23 cellular contexts compared by ENCODE assay signal in the genomic region with DNA sequence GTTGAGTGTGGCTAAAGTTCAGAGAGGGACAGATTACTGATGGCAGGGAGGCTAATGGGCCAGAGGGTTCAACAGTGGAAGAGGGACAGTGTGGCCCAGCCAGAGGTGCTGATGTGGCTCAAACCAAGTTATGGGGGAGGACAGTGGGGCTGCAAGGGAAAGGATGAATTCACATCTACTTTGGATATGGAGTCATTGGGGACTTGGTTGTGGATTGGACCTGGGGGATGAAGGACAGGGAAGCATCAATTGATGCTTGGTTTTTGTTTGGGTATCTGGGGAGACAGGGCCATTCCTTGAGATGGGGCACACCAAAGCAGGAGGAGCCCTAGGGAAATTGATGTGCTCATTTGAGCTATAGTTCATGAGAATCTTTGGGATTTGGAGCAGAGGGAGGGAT. TPM values are rescaled to one million over a fixed set of nuclear protein-coding genes. Genes with fewer than 3 reads are reported as not detected.
DNase-seq lines count a peak whose midpoint lies in the region; ATAC-seq, FAIRE-seq and TF ChIP-seq lines count a peak whose summit lies in the region.
"Had no signal": no experiment of that assay in that cellular context is flagged by ENCODE, and none has a peak within 500 bp of the region (broad histone marks: within the 10 kb centered on the region; RNA-seq: fewer than 3 reads in every experiment).

No MANE protein-coding gene starts in this region.

- in situ Hi-C loops in K562 (cut with MboI), result no loop called here

- intact Hi-C loops in Right ventricle myocardium inferior (cut with DNase I) (no loop called here), heart right ventricle (cut with DNase I) (no loop called here), K562 (cut with micrococcal nuclease) (no loop called here)

- H3K27ac Mint-ChIP-seq in endothelial cell (ENCODE audit: unreplicated experiment), result peak overlapping the region; percentile 16
- no peak overlapping the region for H3K27ac Mint-ChIP-seq in neural progenitor cell
- H3K27ac Mint-ChIP-seq: CD8-positive, alpha-beta T cell; GM23338 had no signal

- FAIRE-seq in K562 (lab: Jason Lieb, UNC) (no peak), frontal cortex (lab: Jason Lieb, UNC) (no peak)
- FAIRE-seq: G401.6, GM12891, GM19239, HTR-8/SVneo had no signal

- H3K36me3 ChIP-seq in heart right ventricle (no peaks in the 10 kb centered on the region), K562 (ENCODE audit: control insufficient read depth, insufficient read depth, low read length) (no peaks in the 10 kb centered on the region), neural progenitor cell (no peaks in the 10 kb centered on the region)
- H3K36me3 ChIP-seq: BLaER1 had no signal

- TF ChIP-seq EP300 in K562 (IDR thresholded peaks at IDR 0.05; ENCODE audit: low read length), result no peak

- no peak for TF ChIP-seq RAD21 in K562 (CRISPR knock-in tag; conservative IDR thresholded peaks at IDR 0.05 in 1 of 2, IDR thresholded peaks at IDR 0.05 in 1 of 2)

- peaks cover 6 to 69% (median 36%) of the 10 kb centered on the region in 9 donors for H3K4me1 ChIP-seq in heart right ventricle
- H3K4me1 ChIP-seq in K562 (replicated peaks in 1 of 2; ENCODE audit: control insufficient read depth in 2 of 2, insufficient read depth in 2 of 2, low read length in 2 of 2), result peaks cover 3 to 16% of the 10 kb centered on the region in 2 experiments; a peak in 1 of 5 replicates
- H3K4me1 ChIP-seq in neural progenitor cell, result peaks cover 61% of the 10 kb centered on the region

- peaks cover 47% of the 10 kb centered on the region for H3F3A ChIP-seq in neural progenitor cell (ENCODE audit: low read depth)

- no peak overlapping the region for H2AFZ ChIP-seq in K562 (ENCODE audit: low read depth, low read length)
- no peak overlapping the region for H2AFZ ChIP-seq in neural progenitor cell (replicated peaks)
- H2AFZ ChIP-seq: GM23338 had no signal

- H3K4me2 ChIP-seq in K562 (ENCODE audit: insufficient read depth, low read length) (no peak overlapping the region), neural progenitor cell (no peak overlapping the region)

- no peaks in the 10 kb centered on the region for H3K79me2 ChIP-seq in K562 (ENCODE audit: control insufficient read depth, insufficient read depth, low read length)
- no peaks in the 10 kb centered on the region for H3K79me2 ChIP-seq in neural progenitor cell (ENCODE audit: low read depth)

- no peaks in the 10 kb centered on the region for H3K9me3 Mint-ChIP-seq in endothelial cell (ENCODE audit: unreplicated experiment)
- peaks cover 5% of the 10 kb centered on the region for H3K9me3 Mint-ChIP-seq in neural progenitor cell
- H3K9me3 Mint-ChIP-seq: CD8-positive, alpha-beta T cell; GM23338 had no signal

- no peak for ATAC-seq in Right ventricle myocardium inferior
- no peak for ATAC-seq in heart right ventricle
- no peak for ATAC-seq in K562
- ATAC-seq in HG03025 (IDR thresholded peaks at IDR 0.05; ENCODE audit: low FRiP score, unreplicated experiment), result no peak
- ATAC-seq in HG03045 (IDR thresholded peaks at IDR 0.05; ENCODE audit: unreplicated experiment), result no peak
- ATAC-seq: CD8-positive, alpha-beta T cell; GM23338; HCT116 had no signal

- H4K20me1 ChIP-seq in K562 (replicated peaks; ENCODE audit: control insufficient read depth, insufficient read depth, low read length) (peaks cover 6% of the 10 kb centered on the region), neural progenitor cell (ENCODE audit: low read depth) (peaks cover 30% of the 10 kb centered on the region)

- TF ChIP-seq POLR2A in K562 (conservative IDR thresholded peaks at IDR 0.05), result no peak

- POLR2A ChIA-PET in K562 (lab: Yijun Ruan, JAX), result no interaction called here

- no peak overlapping the region for H3K9ac ChIP-seq in K562 (ENCODE audit: insufficient read depth in 1 of 2, low read depth in 2 of 2, low read length in 2 of 2)
- no peak overlapping the region for H3K9ac ChIP-seq in neural progenitor cell
- H3K9ac ChIP-seq: BLaER1 had no signal

- H3K27me3 Mint-ChIP-seq in endothelial cell (ENCODE audit: unreplicated experiment), result peaks cover 34% of the 10 kb centered on the region
- peaks cover 46% of the 10 kb centered on the region for H3K27me3 Mint-ChIP-seq in neural progenitor cell (ENCODE audit: insufficient read depth, low read depth)

- peaks cover 4% of the 10 kb centered on the region for H3K4me1 Mint-ChIP-seq in endothelial cell (ENCODE audit: unreplicated experiment)
- peaks cover 50% of the 10 kb centered on the region for H3K4me1 Mint-ChIP-seq in neural progenitor cell

- H3K27ac ChIP-seq in heart right ventricle (no peak overlapping the region), K562 (ENCODE audit: extremely low read depth, low read depth, low read length) (no peak overlapping the region), neural progenitor cell (no peak overlapping the region)
- H3K27ac ChIP-seq: BLaER1 had no signal

- CTCF ChIA-PET in K562 (lab: Yijun Ruan, JAX; ENCODE audit: low intra/inter-chr PET ratio), result no interaction called here

- H3K4me3 Mint-ChIP-seq in endothelial cell (ENCODE audit: unreplicated experiment) (peak overlapping the region; percentile 65), neural progenitor cell (peak overlapping the region; percentile 5)
- H3K4me3 Mint-ChIP-seq: CD8-positive, alpha-beta T cell; GM23338 had no signal

- H3K27me3 ChIP-seq in heart right ventricle (peaks cover 0 to 70% (median 5%) of the 10 kb centered on the region in 7 donors), K562 (ENCODE audit: control insufficient read depth in 2 of 2, insufficient read depth in 2 of 2, low read length in 2 of 2) (peaks cover 13 to 38% of the 10 kb centered on the region in 2 experiments), neural progenitor cell (peaks cover 80% of the 10 kb centered on the region)

- no TSS peak for BruUV-seq in K562 (replicated peaks; lab: Mats Ljungman, UMichigan)

- H3K4me3 ChIP-seq in heart right ventricle (no peak overlapping the region), K562 (no peak overlapping the region), neural progenitor cell (no peak overlapping the region)
- H3K4me3 ChIP-seq: BLaER1 had no signal

- H3K9me1 ChIP-seq in K562 (ENCODE audit: control insufficient read depth, insufficient read depth, low read length), result peaks cover 3% of the 10 kb centered on the region

- peaks cover 13% of the 10 kb centered on the region for H3K36me3 Mint-ChIP-seq in endothelial cell (ENCODE audit: low read depth, unreplicated experiment)
- no peaks in the 10 kb centered on the region for H3K36me3 Mint-ChIP-seq in neural progenitor cell
- H3K36me3 Mint-ChIP-seq: CD8-positive, alpha-beta T cell had no signal

- H3K9me3 ChIP-seq in heart right ventricle, result no peaks in the 10 kb centered on the region
- H3K9me3 ChIP-seq in K562 (replicated peaks; ENCODE audit: control insufficient read depth, insufficient read depth, low read depth, low read length), result no peaks in the 10 kb centered on the region
- no peaks in the 10 kb centered on the region for H3K9me3 ChIP-seq in neural progenitor cell (ENCODE audit: low read depth)
- H3K9me3 ChIP-seq: BLaER1 had no signal

- TF ChIP-seq CTCF in heart right ventricle (IDR thresholded peaks at IDR 0.05) (no peak), K562 (IDR thresholded peaks at IDR 0.05 in 2 of 3, conservative IDR thresholded peaks at IDR 0.05 in 1 of 3; ENCODE audit: insufficient read depth in 2 of 3, low read depth in 1 of 3, low read length in 3 of 3) (no peak), endothelial cell (IDR thresholded peaks at IDR 0.05; ENCODE audit: unreplicated experiment) (no peak), neural progenitor cell (IDR thresholded peaks at IDR 0.05) (no peak)

- peak; percentile 37 for DNase-seq in Right ventricle myocardium inferior (ENCODE audit: missing footprints)
- DNase-seq in heart right ventricle, result no peak
- no peak for DNase-seq in K562 (ENCODE audit: extremely low read depth in 1 of 4, low spot score in 3 of 4)
- DNase-seq in endothelial cell (ENCODE audit: low spot score), result no peak
- no peak for DNase-seq in neural progenitor cell (ENCODE audit: low spot score)
- DNase-seq in frontal cortex (ENCODE audit: low spot score in 2 of 2), result no peak
- DNase-seq: 8988T; Calu3; CD8-positive, alpha-beta T cell; H7; IMR-90; KBM-7 had no signal

RNA-seq across cellular contexts. Expression of gene FOXO6, which starts 23.3 kb away (rescaled TPM):
- total RNA-seq in Right ventricle myocardium inferior, result 4.5 TPM
- 1 to 10 TPM in 8 of 10 donors, under 1 TPM in 2; 0.30 to 2.6 (median 1.4) TPM for total RNA-seq in heart right ventricle
- under 1 TPM; 0.77 to 0.95 TPM for polyA plus RNA-seq in heart right ventricle
- total RNA-seq in K562 (2011; cell fraction: chromatin; rRNA removed; ENCODE audit: low replicate concordance), result not detected in 2 replicates
- total RNA-seq in K562 (2011; cell fraction: nucleolus; rRNA removed), result 0.17 and 0.53 TPM in 2 replicates
- total RNA-seq in K562 (2011; cell fraction: nucleoplasm; rRNA removed), result not detected in 2 replicates
- total RNA-seq in K562 (2014; rRNA removed), result 0.08 TPM in 1 of 2 replicates, not detected in the other
- total RNA-seq in K562 (2014; rRNA removed; fragmentation: Illumina TruSeq; extraction: Trizol), result not detected in 2 replicates
- 0.04 TPM in 1 of 2 replicates, not detected in the other for total RNA-seq in K562 (2015; rRNA removed; fragmentation: Illumina TruSeq; extraction: Trizol)
- total RNA-seq in K562 (2021), result 0.31 and 0.38 TPM in 2 replicates
- not detected in 2 replicates for polyA plus RNA-seq in K562 (2011; rRNA removed)
- not detected in 2 replicates for polyA plus RNA-seq in K562 (2011; cell fraction: cytosol; rRNA removed)
- polyA plus RNA-seq in K562 (2011; cell fraction: nucleus; rRNA removed), result 0.04 and 0.06 TPM in 2 replicates
- 0.18 and 0.51 TPM in 2 replicates for polyA plus RNA-seq in K562 (2012)
- 0.10 TPM in 1 of 2 replicates, not detected in the other for polyA plus RNA-seq in K562 (2014; fragmentation: Illumina TruSeq; extraction: Trizol)
- polyA plus RNA-seq in K562 (2014; fragmentation: Nextera tagmentation; extraction: Ambion mirVana), result not detected
- polyA plus RNA-seq in K562 (2014; rRNA removed), result 0.13 and 0.43 TPM in 2 replicates
- 0.14 TPM in 1 of 2 replicates, not detected in the other for polyA minus RNA-seq in K562 (2011; rRNA and poly(A)+ RNA removed)
- not detected in 2 replicates for polyA minus RNA-seq in K562 (2011; cell fraction: cytosol; rRNA and poly(A)+ RNA removed)
- polyA minus RNA-seq in K562 (2011; cell fraction: nucleus; rRNA and poly(A)+ RNA removed), result 0.22 and 0.27 TPM in 2 replicates
- 0.23 TPM for total RNA-seq in endothelial cell (ENCODE audit: unreplicated experiment)
- 2.1 TPM in 1 of 2 replicates, not detected in the other for total RNA-seq in neural progenitor cell (ENCODE audit: low replicate concordance)
- 3.7 TPM for total RNA-seq in frontal cortex
- total RNA-seq: IMR-90 had no signal
- polyA plus RNA-seq: AG04450, CD14-positive monocyte, IMR-90 had no signal
